In genomic region chr17:75764711-75765421, GRCh38 we compare ENCODE assay signal across 1 cellular context.
TF ChIP-seq lines count a peak whose summit lies in the region.

Gene GALK1 (minus strand): TSS chr17:75765192. CDS start chr17:75765136, 56 bp downstream.

TF ChIP-seq in K562, 482 proteins besides CTCF, POLR2A, EP300 and RAD21 (continued from another document and continues in another):
- TF ChIP-seq TOE1 (IDR thresholded peaks at IDR 0.05; ENCODE audit: borderline replicate concordance): peak; percentile 46
- TF ChIP-seq TOE1 (CRISPR knock-in tag; IDR thresholded peaks at IDR 0.05; ENCODE audit: borderline replicate concordance, low read depth): no peak
- TF ChIP-seq LARP7 (IDR thresholded peaks at IDR 0.05): no peak
- 0 out of 2 replicates have a peak, but pooled peaks have one; percentile 47 for TF ChIP-seq KDM2B (CRISPR knock-in tag; IDR thresholded peaks at IDR 0.05)
- TF ChIP-seq STAG1 (CRISPR knock-in tag; IDR thresholded peaks at IDR 0.05; ENCODE audit: borderline replicate concordance): no peak; the same call in 1 of the 2 replicates
- no peak; the same call in 1 of the 2 replicates for TF ChIP-seq FOSL1 (tag; conservative IDR thresholded peaks at IDR 0.05)
- TF ChIP-seq ELK1 (CRISPR knock-in tag; IDR thresholded peaks at IDR 0.05): no peak
- no peak for TF ChIP-seq ASH1L (IDR thresholded peaks at IDR 0.05; ENCODE audit: borderline replicate concordance, low read depth, partially characterized antibody)
- no peak for TF ChIP-seq ZNF398 (CRISPR knock-in tag; IDR thresholded peaks at IDR 0.05)
- no peak for TF ChIP-seq WHSC1 (IDR thresholded peaks at IDR 0.05; ENCODE audit: low read length)
- no peak for TF ChIP-seq DACH1 (IDR thresholded peaks at IDR 0.05; ENCODE audit: partially characterized antibody)
- no peak for TF ChIP-seq MCM3 (IDR thresholded peaks at IDR 0.05)
- no peak for TF ChIP-seq BCLAF1 (IDR thresholded peaks at IDR 0.05; ENCODE audit: borderline replicate concordance in 1 of 2, control insufficient read depth in 1 of 2, low read depth in 2 of 2, low read length in 1 of 2)
- peak; percentile 49 for TF ChIP-seq ARID4B (CRISPR knock-in tag; IDR thresholded peaks at IDR 0.05)
- peak; percentile 58 for TF ChIP-seq CXXC5 (CRISPR knock-in tag; IDR thresholded peaks at IDR 0.05)
- TF ChIP-seq ZHX1 (conservative IDR thresholded peaks at IDR 0.05; ENCODE audit: low read length): no peak
- no peak for TF ChIP-seq NCOR1 (IDR thresholded peaks at IDR 0.05)
- TF ChIP-seq PHB2 (IDR thresholded peaks at IDR 0.05; ENCODE audit: low read depth): no peak
- no peak; the same call in 1 of the 2 replicates for TF ChIP-seq MGA (IDR thresholded peaks at IDR 0.05)
- TF ChIP-seq EZH2 (IDR thresholded peaks at IDR 0.05; ENCODE audit: borderline replicate concordance, low read depth, low read length): no peak
- TF ChIP-seq PKNOX1 (IDR thresholded peaks at IDR 0.05): no peak
- peak; percentile 62 for TF ChIP-seq RBBP5 (IDR thresholded peaks at IDR 0.05; ENCODE audit: borderline replicate concordance, insufficient read depth, low read length, poor library complexity, severe bottlenecking)
